ENCODE assay signal across 7 cellular contexts in the genomic region with DNA sequence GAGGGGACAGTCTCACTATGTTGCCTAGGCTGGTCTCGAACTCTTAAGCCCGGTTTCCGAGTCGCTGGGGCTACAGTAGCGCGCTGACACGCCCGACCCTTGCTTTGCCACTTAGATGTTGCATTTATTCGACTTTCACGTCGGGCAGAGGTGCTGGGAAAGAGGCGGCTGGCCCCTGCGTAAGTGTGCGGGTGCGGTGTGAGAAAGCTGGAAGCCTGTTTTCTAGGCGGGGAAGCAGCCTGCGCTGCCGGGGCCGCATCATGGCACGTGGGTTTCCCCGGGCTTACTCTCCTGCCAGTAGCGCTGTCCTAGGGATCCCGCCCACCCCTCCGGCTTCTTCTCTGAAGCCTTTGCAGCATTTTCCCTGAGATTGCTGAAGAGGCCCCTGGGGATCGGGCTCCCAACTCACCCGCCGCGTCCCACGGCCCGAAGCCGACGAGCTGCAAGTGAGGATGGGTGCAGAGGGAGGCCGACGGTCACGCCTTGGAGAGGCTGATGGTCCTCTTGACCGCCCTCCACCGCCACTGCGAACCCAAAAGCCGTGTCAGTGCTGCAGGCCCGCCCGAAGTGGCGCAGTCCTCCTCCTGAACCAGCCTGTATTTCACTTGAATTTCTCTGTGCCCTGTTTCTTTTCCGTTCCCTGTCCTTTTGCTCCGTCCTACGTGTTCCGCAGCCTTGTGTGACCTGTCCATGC. TPM values are rescaled to one million over a fixed set of nuclear protein-coding genes. Genes with fewer than 3 reads are reported as not detected.
DNase-seq lines count a peak whose midpoint lies in the region; ATAC-seq and TF ChIP-seq lines count a peak whose summit lies in the region.

No MANE protein-coding gene starts in this region.

- H3K27ac ChIP-seq in heart left ventricle = peak overlapping the region in 11 of 12 donors; percentile 4 to 79 (median 70)

- no peak for TF ChIP-seq POLR2A in heart left ventricle (IDR thresholded peaks at IDR 0.05)

- H3K4me1 ChIP-seq in heart left ventricle = peaks cover 0 to 44% (median 15%) of the 10 kb centered on the region in 12 donors

- no peaks in the 10 kb centered on the region for H3K27me3 ChIP-seq in heart left ventricle

- peak; percentile 13 for ATAC-seq in GM19467 (IDR thresholded peaks at IDR 0.05; ENCODE audit: unreplicated experiment)
- peak; percentile 17 to 42 (median 24) for ATAC-seq in heart left ventricle

- H3K4me3 ChIP-seq in LNCaP clone FGC (ENCODE audit: low read depth, low read length) = peak overlapping the region; percentile 43
- peak overlapping the region in 11 of 12 donors; percentile 31 to 64 (median 53) for H3K4me3 ChIP-seq in heart left ventricle

- no peaks in the 10 kb centered on the region for H3K36me3 ChIP-seq in heart left ventricle

- TF ChIP-seq CTCF in LNCaP clone FGC (IDR thresholded peaks at IDR 0.05; ENCODE audit: control insufficient read depth, extremely low read depth, insufficient read depth) (no peak), heart left ventricle (IDR thresholded peaks at IDR 0.05) (peak in 4 of 12 donors; percentile 7 to 39 (median 11))

- DNase-seq in LNCaP clone FGC (ENCODE audit: low read depth) (no peak), heart left ventricle (peak in 3 of 5 donors; percentile 52 to 78 (median 60)), retina (peak; percentile 81), GM19238 (ENCODE audit: insufficient read length, low spot score) (no peak), NCI-H1436 treated with DMSO at 0.1 percent for 48 hours (lab: John Stamatoyannopoulos, UW) (no peak)
- peak; percentile 44 for DNase-seq in activated effector memory CD4-positive, alpha-beta T cell treated with Interleukin-2 at 50 U/mL for 16 hours

- WGBS in heart left ventricle, 4 donors = 0 to 1% (median 0%) methylated on average over 33 to 46 of the region's 46 CpGs

- no peaks in the 10 kb centered on the region for H3K9me3 ChIP-seq in heart left ventricle

- intact Hi-C loops in heart left ventricle (cut with DNase I) = no loop called here

RNA-seq across cellular contexts. Expression of a gene that starts 5.8 kb away (rescaled TPM):
- total RNA-seq in heart left ventricle = 10 to 100 TPM; 12.3 to 27.3 (median 23.9) TPM
- polyA plus RNA-seq in heart left ventricle = 10 to 100 TPM; 20.2 TPM

RNA-seq across cellular contexts. Expression of a gene that starts 12.3 kb away (rescaled TPM):
- 10 to 100 TPM in 1 of 9 donors, 1 to 10 TPM in 8; 3.7 to 10.2 (median 6.7) TPM for total RNA-seq in heart left ventricle
- 10 to 100 TPM in 1 of 2 donors, 1 to 10 TPM in 1; 3.6 to 11.0 TPM for polyA plus RNA-seq in heart left ventricle

RNA-seq across cellular contexts. Expression of a gene that starts 26.4 kb away (rescaled TPM):
- total RNA-seq in heart left ventricle = 1,000 to 10,000 TPM in 2 of 9 donors, 100 to 1,000 TPM in 7; 560 to 1,237 (median 771) TPM
- 1,000 to 10,000 TPM in 1 of 2 donors, 100 to 1,000 TPM in 1; 876 to 2,287 TPM for polyA plus RNA-seq in heart left ventricle

RNA-seq across cellular contexts. Expression of a gene that starts 43.7 kb away (rescaled TPM):
- 10 to 100 TPM in 1 of 9 donors, 1 to 10 TPM in 8; 5.6 to 12.8 (median 7.6) TPM for total RNA-seq in heart left ventricle
- polyA plus RNA-seq in heart left ventricle = 10 to 100 TPM in 1 of 2 donors, 1 to 10 TPM in 1; 5.9 to 10.3 TPM

Comparison
In these comparisons a context has a peak if more than half of its experiments do, and no peak if none do; other contexts are left out.
1. DNase-seq: peak in activated effector memory CD4-positive, alpha-beta T cell treated with Interleukin-2 at 50 U/mL for 16 hours (single experiment), heart left ventricle (3 of 5) and retina (single experiment); none in LNCaP clone FGC (single experiment), GM19238 (single experiment) and NCI-H1436 treated with DMSO at 0.1 percent for 48 hours (single experiment).